20 cellular contexts compared by ENCODE assay signal in the genomic region with DNA sequence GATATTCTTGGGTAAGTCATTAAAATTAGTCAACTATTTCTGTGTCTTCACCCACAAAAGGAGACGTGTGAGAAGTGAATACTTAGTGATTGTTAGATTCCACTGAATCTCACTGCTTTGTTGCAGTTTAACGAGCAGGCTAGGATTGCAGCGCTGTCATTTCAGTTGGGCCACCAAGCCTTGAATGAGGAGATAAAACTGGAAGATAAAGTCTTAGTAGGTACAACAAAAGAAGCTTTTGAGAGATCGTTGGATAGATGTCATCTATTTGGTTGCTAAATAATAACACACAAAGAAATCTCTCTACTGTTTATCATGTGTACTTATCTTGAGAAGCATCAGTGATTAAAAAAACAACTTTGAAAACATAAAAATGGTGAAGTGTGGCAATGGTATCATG.
DNase-seq lines count a peak whose midpoint lies in the region; ATAC-seq and TF ChIP-seq lines count a peak whose summit lies in the region.
"Had no signal": no experiment of that assay in that cellular context is flagged by ENCODE, and none has a peak within 500 bp of the region (broad histone marks: within the 10 kb centered on the region; RNA-seq: fewer than 3 reads in every experiment).

No MANE protein-coding gene starts in this region.

- no peaks in the 10 kb centered on the region for H3K27me3 ChIP-seq in CD4-positive, CD25-positive, alpha-beta regulatory T cell (ENCODE audit: control insufficient read depth, insufficient read depth, low read length)
- H3K27me3 ChIP-seq in endodermal cell (ENCODE audit: control insufficient read depth, insufficient read depth, low read length, poor library complexity, severe bottlenecking), result no peaks in the 10 kb centered on the region
- H3K27me3 ChIP-seq: BLaER1 had no signal

- POLR2A ChIA-PET in T-cell (lab: Charles Lee), result no interaction called here

- no peak for TF ChIP-seq CTCF in endodermal cell (conservative IDR thresholded peaks at IDR 0.05)

- H3K9me3 Mint-ChIP-seq in CD4-positive, CD25-positive, alpha-beta regulatory T cell, result peaks cover 0 to 5% (median 0%) of the 10 kb centered on the region in 7 donors
- H3K9me3 Mint-ChIP-seq in endodermal cell (no peaks in the 10 kb centered on the region), T-cell (no peaks in the 10 kb centered on the region)
- H3K9me3 Mint-ChIP-seq: CD4-positive, alpha-beta T cell; CD8-positive, alpha-beta memory T cell had no signal

- H3K36me3 Mint-ChIP-seq in CD4-positive, CD25-positive, alpha-beta regulatory T cell, result no peaks in the 10 kb centered on the region
- H3K36me3 Mint-ChIP-seq in endodermal cell (ENCODE audit: low read depth), result no peaks in the 10 kb centered on the region
- H3K36me3 Mint-ChIP-seq in T-cell, result no peaks in the 10 kb centered on the region
- H3K36me3 Mint-ChIP-seq: CD8-positive, alpha-beta memory T cell had no signal

- no peaks in the 10 kb centered on the region for H3K4me1 ChIP-seq in CD4-positive, CD25-positive, alpha-beta regulatory T cell (ENCODE audit: control insufficient read depth, insufficient read depth, low read length, poor library complexity, severe bottlenecking)
- H3K4me1 ChIP-seq in endodermal cell (ENCODE audit: control insufficient read depth, insufficient read depth, low read length), result no peaks in the 10 kb centered on the region
- H3K4me1 ChIP-seq: HAP-1 had no signal

- WGBS in endodermal cell (ENCODE audit: insufficient coverage in 1 of 2, insufficient read length in 1 of 2), 2 experiments, result 76 to 77% methylated on average over 3 of the region's 4 CpGs

- H3K27me3 Mint-ChIP-seq in CD4-positive, CD25-positive, alpha-beta regulatory T cell, result peaks cover 6% of the 10 kb centered on the region
- no peaks in the 10 kb centered on the region for H3K27me3 Mint-ChIP-seq in endodermal cell (ENCODE audit: insufficient read depth)
- peaks cover 4% of the 10 kb centered on the region in 2 donors for H3K27me3 Mint-ChIP-seq in T-cell
- H3K27me3 Mint-ChIP-seq: CD4-positive, alpha-beta T cell had no signal

- H3K4me3 Mint-ChIP-seq in CD4-positive, CD25-positive, alpha-beta regulatory T cell, result no peak overlapping the region
- H3K4me3 Mint-ChIP-seq in endodermal cell (no peak overlapping the region), T-cell (no peak overlapping the region)
- H3K4me3 Mint-ChIP-seq: B cell; CD4-positive, alpha-beta T cell; CD8-positive, alpha-beta memory T cell; HFFc6 had no signal

- no peak for DNase-seq in CD4-positive, CD25-positive, alpha-beta regulatory T cell
- no peak for DNase-seq in endodermal cell
- no peak for DNase-seq in sciatic nerve (ENCODE audit: low spot score)
- DNase-seq in T-cell, result no peak
- DNase-seq in NCI-H146 treated with DMSO at 0.1 percent for 48 hours (lab: John Stamatoyannopoulos, UW; ENCODE audit: unreplicated experiment), result no peak
- DNase-seq in DMS153 treated with DMSO at 0.1 percent for 48 hours (lab: John Stamatoyannopoulos, UW; ENCODE audit: unreplicated experiment), result no peak
- DNase-seq: CD4-positive, alpha-beta T cell; CD8-positive, alpha-beta memory T cell; DMS 273 treated with DMSO at 0.1 percent for 48 hours; DMS53; DMS79 treated with DMSO at 0.1 percent for 48 hours; GF-D8; GOT3; HFFc6 had no signal

- H3K9ac ChIP-seq in endodermal cell (ENCODE audit: extremely low read depth, low read length, poor library complexity, severe bottlenecking), result no peak overlapping the region
- H3K9ac ChIP-seq: BLaER1 had no signal

- H3K4me1 Mint-ChIP-seq in CD4-positive, CD25-positive, alpha-beta regulatory T cell, result peaks cover 0 to 14% (median 4%) of the 10 kb centered on the region in 4 donors
- H3K4me1 Mint-ChIP-seq in endodermal cell (peaks cover 6% of the 10 kb centered on the region), T-cell (no peaks in the 10 kb centered on the region)
- H3K4me1 Mint-ChIP-seq: B cell; CD8-positive, alpha-beta memory T cell had no signal

- no peak overlapping the region for H3K27ac ChIP-seq in CD4-positive, CD25-positive, alpha-beta regulatory T cell (ENCODE audit: insufficient read depth, low read length, poor library complexity, severe bottlenecking)
- H3K27ac ChIP-seq in KOPT-K1 (ENCODE audit: low read depth, low read length, poor library complexity, severe bottlenecking) (peak overlapping the region; percentile 51), endodermal cell (ENCODE audit: low read depth, low read length) (no peak overlapping the region)
- H3K27ac ChIP-seq: 22Rv1, BLaER1, C4-2B had no signal

- no peaks in the 10 kb centered on the region for H3K9me3 ChIP-seq in CD4-positive, CD25-positive, alpha-beta regulatory T cell (ENCODE audit: control insufficient read depth in 2 of 2, low read length in 2 of 2)
- H3K9me3 ChIP-seq in KOPT-K1 (ENCODE audit: insufficient read depth, low read length, poor library complexity, severe bottlenecking), result no peaks in the 10 kb centered on the region
- H3K9me3 ChIP-seq in endodermal cell (ENCODE audit: control insufficient read depth, low read length), result no peaks in the 10 kb centered on the region
- H3K9me3 ChIP-seq: BLaER1, HAP-1 had no signal

- no peak for ATAC-seq in CD4-positive, CD25-positive, alpha-beta regulatory T cell (ENCODE audit: low read depth in 2 of 2)
- ATAC-seq in sciatic nerve (peak; percentile 22), T-cell (replicated peaks in 1 of 4) (no peak)

- CTCF ChIA-PET in T-cell (lab: Charles Lee), result no interaction called here

- intact Hi-C loops in sciatic nerve (cut with DNase I), result no loop called here

- no peak overlapping the region for H3K27ac Mint-ChIP-seq in CD4-positive, CD25-positive, alpha-beta regulatory T cell
- no peak overlapping the region for H3K27ac Mint-ChIP-seq in endodermal cell
- H3K27ac Mint-ChIP-seq in T-cell, result no peak overlapping the region
- H3K27ac Mint-ChIP-seq: B cell; CD4-positive, alpha-beta T cell; CD8-positive, alpha-beta memory T cell; HFFc6 had no signal

- H3K36me3 ChIP-seq in CD4-positive, CD25-positive, alpha-beta regulatory T cell (ENCODE audit: control insufficient read depth, insufficient read depth, low read length), result no peaks in the 10 kb centered on the region
- no peaks in the 10 kb centered on the region for H3K36me3 ChIP-seq in KOPT-K1 (ENCODE audit: insufficient read depth, low read length)
- no peaks in the 10 kb centered on the region for H3K36me3 ChIP-seq in endodermal cell (ENCODE audit: control insufficient read depth, insufficient read depth, low read length)
- H3K36me3 ChIP-seq: BLaER1, HAP-1 had no signal

- H3K4me3 ChIP-seq in CD4-positive, CD25-positive, alpha-beta regulatory T cell (ENCODE audit: low read depth, low read length), result peak overlapping the region; percentile 4
- peak overlapping the region; percentile 1 for H3K4me3 ChIP-seq in endodermal cell (ENCODE audit: low read length)
- H3K4me3 ChIP-seq: BLaER1, HAP-1 had no signal
